ENCODE assay signal across 1 cellular context in genomic region chr6:16802071-16802470, GRCh38.
TF ChIP-seq lines count a peak whose summit lies in the region.

No MANE protein-coding gene starts in this region.

TF ChIP-seq in IMR-90, 13 proteins besides CTCF, POLR2A, EP300 and RAD21 (continued from another document):
- no peak for TF ChIP-seq RCOR1 (IDR thresholded peaks at IDR 0.05; ENCODE audit: insufficient replicate concordance, low read length)
- TF ChIP-seq, protein P1, sequence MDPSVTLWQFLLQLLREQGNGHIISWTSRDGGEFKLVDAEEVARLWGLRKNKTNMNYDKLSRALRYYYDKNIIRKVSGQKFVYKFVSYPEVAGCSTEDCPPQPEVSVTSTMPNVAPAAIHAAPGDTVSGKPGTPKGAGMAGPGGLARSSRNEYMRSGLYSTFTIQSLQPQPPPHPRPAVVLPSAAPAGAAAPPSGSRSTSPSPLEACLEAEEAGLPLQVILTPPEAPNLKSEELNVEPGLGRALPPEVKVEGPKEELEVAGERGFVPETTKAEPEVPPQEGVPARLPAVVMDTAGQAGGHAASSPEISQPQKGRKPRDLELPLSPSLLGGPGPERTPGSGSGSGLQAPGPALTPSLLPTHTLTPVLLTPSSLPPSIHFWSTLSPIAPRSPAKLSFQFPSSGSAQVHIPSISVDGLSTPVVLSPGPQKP (IDR thresholded peaks at IDR 0.05; ENCODE audit: borderline replicate concordance, low read depth, low read length): no peak
- TF ChIP-seq MAZ (IDR thresholded peaks at IDR 0.05; ENCODE audit: borderline replicate concordance, low read depth, low read length): no peak
- no peak for TF ChIP-seq RFX5 (IDR thresholded peaks at IDR 0.05; ENCODE audit: low read depth, low read length)
- TF ChIP-seq FOS (IDR thresholded peaks at IDR 0.05; ENCODE audit: low read depth, low read length): no peak
- no peak for TF ChIP-seq SMC3 (IDR thresholded peaks at IDR 0.05; ENCODE audit: low read depth, low read length)
- TF ChIP-seq MAFK (IDR thresholded peaks at IDR 0.05; ENCODE audit: low read depth, low read length): no peak
- TF ChIP-seq NFE2L2 (IDR thresholded peaks at IDR 0.05; ENCODE audit: low read depth, low read length): no peak
- TF ChIP-seq MXI1 (IDR thresholded peaks at IDR 0.05; ENCODE audit: borderline replicate concordance, low read depth, low read length): no peak
